Comparison of ENCODE assay signal across 1 cellular context in the genomic region with DNA sequence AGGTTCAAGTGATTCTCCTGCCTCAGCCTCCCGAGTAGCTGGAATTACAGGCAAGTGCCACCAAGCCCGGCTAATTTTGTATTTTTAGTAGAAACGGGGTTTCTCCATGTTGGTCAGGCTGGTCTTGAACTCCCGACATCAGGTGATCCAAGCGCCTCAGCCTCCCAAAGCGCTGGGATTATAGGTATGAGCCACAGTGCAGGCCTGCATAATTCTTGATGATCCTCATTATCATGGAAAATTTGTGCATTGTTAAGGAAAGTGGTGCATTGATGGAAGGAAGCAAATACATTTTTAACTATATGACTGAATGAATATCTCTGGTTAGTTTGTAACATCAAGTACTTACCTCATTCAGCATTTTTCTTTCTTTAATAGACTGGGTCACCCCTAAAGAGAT. TPM values are rescaled to one million over a fixed set of nuclear protein-coding genes. Genes with fewer than 3 reads are reported as not detected.
"Had no signal": no experiment of that assay in that cellular context is flagged by ENCODE, and none has a peak within 500 bp of the region (broad histone marks: within the 10 kb centered on the region; RNA-seq: fewer than 3 reads in every experiment).

No MANE protein-coding gene starts in this region.

RNA-seq across cellular contexts. Expression of gene RND2, which starts 38.0 kb away (rescaled TPM):
- total RNA-seq: HT-29 had no signal
